ENCODE assay signal across 15 cellular contexts in the genomic region with DNA sequence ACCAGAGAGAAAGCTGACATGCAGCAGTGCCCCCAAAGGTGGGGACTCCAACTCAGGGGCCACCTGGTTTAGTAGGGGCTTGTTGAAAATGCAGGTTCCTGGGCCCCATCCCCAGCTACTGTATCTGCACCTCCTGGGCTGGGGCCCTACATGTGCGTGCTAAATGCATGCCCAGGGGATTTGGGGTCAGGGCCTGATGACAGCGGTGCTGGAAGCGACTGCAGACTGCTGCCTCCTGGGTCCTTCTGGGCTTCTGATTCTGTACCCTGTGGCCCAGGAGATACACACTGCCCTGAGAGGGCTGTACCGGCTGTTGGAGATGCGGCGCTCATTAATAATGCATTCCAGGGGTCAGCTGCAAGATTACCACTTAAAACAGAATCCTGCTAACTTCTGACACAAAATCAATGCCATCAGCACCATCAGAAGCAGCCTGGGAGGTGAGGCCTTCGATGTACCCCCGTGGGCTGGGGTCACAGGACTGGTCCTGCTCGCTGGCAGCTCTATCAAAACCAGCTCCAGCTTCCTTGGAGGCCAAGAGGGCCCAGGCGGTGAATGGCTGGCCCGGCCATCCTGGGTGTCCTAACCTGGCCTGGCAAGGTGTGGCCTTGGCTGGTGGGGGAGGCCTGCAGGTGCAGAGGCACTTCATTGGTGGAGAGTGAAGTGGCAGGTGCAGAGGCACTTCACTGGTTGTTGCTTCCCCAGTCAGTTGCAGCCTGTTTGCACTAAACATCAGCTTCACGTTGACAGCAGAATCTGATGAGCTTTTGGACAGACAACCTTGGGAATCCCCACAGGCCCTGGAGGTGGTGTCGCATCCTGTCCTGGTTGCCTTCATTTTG.
"Had no signal": no experiment of that assay in that cellular context is flagged by ENCODE, and none has a peak within 500 bp of the region (broad histone marks: within the 10 kb centered on the region; RNA-seq: fewer than 3 reads in every experiment).

No MANE protein-coding gene starts in this region.

- H3K27me3 ChIP-seq: cardiac muscle cell, colonic mucosa, foreskin keratinocyte, heart left ventricle, left lung had no signal

- DNase-seq: activated CD4-positive, alpha-beta T cell treated with anti-CD3 and anti-CD28 coated beads for 36 hours; activated CD8-positive, alpha-beta memory T cell treated with anti-CD3 and anti-CD28 coated beads, Interleukin-2, amount 50 U/mL, for 4 hours; activated CD8-positive, alpha-beta T cell treated with anti-CD3 and anti-CD28 coated beads for 36 hours; activated naive CD4-positive, alpha-beta T cell treated with anti-CD3 and anti-CD28 coated beads for 36 hours; colonic mucosa; foreskin keratinocyte; mesenchymal stem cell; stimulated activated CD4-positive, alpha-beta T cell treated with anti-CD3 and anti-CD28 coated beads, Interleukin-4, amount 100 ng/mL, for 4 hours; stimulated activated naive CD8-positive, alpha-beta T cell treated with anti-CD3 and anti-CD28 coated beads, Interleukin-15, amount 100 ng/mL, for 72 hours; T1000 had no signal

- H3K4me1 Mint-ChIP-seq: activated CD4-positive, alpha-beta T cell treated with anti-CD3 and anti-CD28 coated beads for 36 hours; nephron; stimulated activated naive CD8-positive, alpha-beta T cell treated with anti-CD3 and anti-CD28 coated beads, Interleukin-15, amount 100 ng/mL, for 72 hours had no signal

- ATAC-seq: activated CD4-positive, alpha-beta T cell treated with anti-CD3 and anti-CD28 coated beads for 36 hours; activated CD8-positive, alpha-beta T cell treated with anti-CD3 and anti-CD28 coated beads for 36 hours; foreskin keratinocyte; heart left ventricle; left lung; stimulated activated naive CD8-positive, alpha-beta T cell treated with anti-CD3 and anti-CD28 coated beads, Interleukin-15, amount 100 ng/mL, for 72 hours had no signal

- H3K36me3 ChIP-seq: cardiac muscle cell, colonic mucosa, heart left ventricle, left lung, thoracic aorta had no signal

- H3K9me3 Mint-ChIP-seq: activated CD8-positive, alpha-beta T cell treated with anti-CD3 and anti-CD28 coated beads for 36 hours; nephron had no signal

- H3K4me3 ChIP-seq: cardiac muscle cell, colonic mucosa, heart left ventricle, left lung, thoracic aorta had no signal

- H3K27me3 Mint-ChIP-seq: activated CD4-positive, alpha-beta T cell treated with anti-CD3 and anti-CD28 coated beads for 36 hours; stimulated activated naive CD8-positive, alpha-beta T cell treated with anti-CD3 and anti-CD28 coated beads, Interleukin-15, amount 100 ng/mL, for 72 hours had no signal

- H3K9me3 ChIP-seq: colonic mucosa, heart left ventricle, left lung, thoracic aorta had no signal

- H3K27ac ChIP-seq: cardiac muscle cell, colonic mucosa, foreskin keratinocyte, heart left ventricle, left lung, thoracic aorta had no signal

- H3K4me1 ChIP-seq: colonic mucosa, foreskin keratinocyte, heart left ventricle, left lung had no signal

- H3K4me3 Mint-ChIP-seq: activated CD4-positive, alpha-beta T cell treated with anti-CD3 and anti-CD28 coated beads for 36 hours; activated CD8-positive, alpha-beta T cell treated with anti-CD3 and anti-CD28 coated beads for 36 hours; activated naive CD4-positive, alpha-beta T cell treated with anti-CD3 and anti-CD28 coated beads for 36 hours; nephron; stimulated activated naive CD8-positive, alpha-beta T cell treated with anti-CD3 and anti-CD28 coated beads, Interleukin-15, amount 100 ng/mL, for 72 hours had no signal

- H3K27ac Mint-ChIP-seq: activated CD4-positive, alpha-beta T cell treated with anti-CD3 and anti-CD28 coated beads for 36 hours; activated CD8-positive, alpha-beta T cell treated with anti-CD3 and anti-CD28 coated beads for 36 hours; activated naive CD4-positive, alpha-beta T cell treated with anti-CD3 and anti-CD28 coated beads for 36 hours; nephron; stimulated activated naive CD8-positive, alpha-beta T cell treated with anti-CD3 and anti-CD28 coated beads, Interleukin-15, amount 100 ng/mL, for 72 hours had no signal
